1 cellular context compared by ENCODE assay signal in genomic region chr10:72523932-72524396, GRCh38.
A peak's percentile ranks its signal among the peaks of the same experiment; 100 is the strongest.
TF ChIP-seq lines count a peak whose summit lies in the region.

No MANE protein-coding gene starts in this region.

TF ChIP-seq in HepG2, 621 proteins besides CTCF, POLR2A, EP300 and RAD21 (continued from another document and continues in another):
- TF ChIP-seq ZBTB2 (CRISPR knock-in tag; IDR thresholded peaks at IDR 0.05; ENCODE audit: low read depth) (no peak), MAFK (conservative IDR thresholded peaks at IDR 0.05 in 1 of 2, IDR thresholded peaks at IDR 0.05 in 1 of 2; ENCODE audit: low read length in 2 of 2) (no peak), CREB1 (IDR thresholded peaks at IDR 0.05) (no peak), CREB1 (CRISPR knock-in tag; IDR thresholded peaks at IDR 0.05) (0 out of 2 replicates have a peak, but pooled peaks have one; percentile 17), MYPOP (CRISPR knock-in tag; IDR thresholded peaks at IDR 0.05) (no peak), RBAK (CRISPR knock-in tag; IDR thresholded peaks at IDR 0.05) (no peak), FOXP4 (CRISPR knock-in tag; IDR thresholded peaks at IDR 0.05) (peak; percentile 54), FLYWCH1 (CRISPR knock-in tag; IDR thresholded peaks at IDR 0.05) (no peak), ZFP1 (CRISPR knock-in tag; IDR thresholded peaks at IDR 0.05) (no peak), CBX5 (CRISPR knock-in tag; IDR thresholded peaks at IDR 0.05; ENCODE audit: borderline replicate concordance) (no peak), WIZ (CRISPR knock-in tag; IDR thresholded peaks at IDR 0.05) (no peak), HBP1 (CRISPR knock-in tag; IDR thresholded peaks at IDR 0.05; ENCODE audit: low read depth) (no peak), ZNF280B (CRISPR knock-in tag; IDR thresholded peaks at IDR 0.05; ENCODE audit: borderline replicate concordance) (no peak), IKZF5 (CRISPR knock-in tag; IDR thresholded peaks at IDR 0.05) (0 out of 2 replicates have a peak, but pooled peaks have one; percentile 28), HIC2 (CRISPR knock-in tag; IDR thresholded peaks at IDR 0.05; ENCODE audit: low read depth) (no peak), SNAPC4 (CRISPR knock-in tag; IDR thresholded peaks at IDR 0.05) (no peak), TFDP2 (CRISPR knock-in tag; IDR thresholded peaks at IDR 0.05) (no peak), ZNF138 (CRISPR knock-in tag; IDR thresholded peaks at IDR 0.05; ENCODE audit: low read depth) (no peak), KAT8 (CRISPR knock-in tag; IDR thresholded peaks at IDR 0.05) (no peak), MTF2 (CRISPR knock-in tag; IDR thresholded peaks at IDR 0.05; ENCODE audit: borderline replicate concordance) (no peak), MEIS2 (CRISPR knock-in tag; IDR thresholded peaks at IDR 0.05) (no peak), ZNF230 (CRISPR knock-in tag; IDR thresholded peaks at IDR 0.05) (no peak), TBX3 (IDR thresholded peaks at IDR 0.05; ENCODE audit: borderline replicate concordance) (no peak), ZSCAN20 (CRISPR knock-in tag; IDR thresholded peaks at IDR 0.05; ENCODE audit: borderline replicate concordance) (no peak), ZNF326 (CRISPR knock-in tag; IDR thresholded peaks at IDR 0.05; ENCODE audit: borderline replicate concordance) (no peak), FOXO1 (CRISPR knock-in tag; IDR thresholded peaks at IDR 0.05) (no peak), YEATS2 (CRISPR knock-in tag; IDR thresholded peaks at IDR 0.05; ENCODE audit: borderline replicate concordance) (no peak), ZNF281 (CRISPR knock-in tag; IDR thresholded peaks at IDR 0.05; ENCODE audit: borderline replicate concordance) (no peak), DR1 (CRISPR knock-in tag; IDR thresholded peaks at IDR 0.05) (no peak), ZNF557 (CRISPR knock-in tag; IDR thresholded peaks at IDR 0.05) (no peak), PLSCR1 (CRISPR knock-in tag; IDR thresholded peaks at IDR 0.05; ENCODE audit: borderline replicate concordance) (no peak), TCF7 (IDR thresholded peaks at IDR 0.05; ENCODE audit: low read depth) (peak; percentile 38; the same call in 1 of the 2 replicates), NFRKB (IDR thresholded peaks at IDR 0.05) (no peak), ZNF12 (CRISPR knock-in tag; IDR thresholded peaks at IDR 0.05) (no peak), ZNF205 (CRISPR knock-in tag; IDR thresholded peaks at IDR 0.05) (no peak), SP4 (CRISPR knock-in tag; IDR thresholded peaks at IDR 0.05) (no peak), HOXA7 (CRISPR knock-in tag; IDR thresholded peaks at IDR 0.05) (no peak), ZNF704 (CRISPR knock-in tag; IDR thresholded peaks at IDR 0.05; ENCODE audit: borderline replicate concordance) (no peak), ZNF501 (CRISPR knock-in tag; IDR thresholded peaks at IDR 0.05) (no peak)
